In genomic region chr7:141646826-141647480, GRCh38 we compare ENCODE assay signal across 19 cellular contexts. TPM values are rescaled to one million over a fixed set of nuclear protein-coding genes. Genes with fewer than 3 reads are reported as not detected.
A peak's percentile ranks its signal among the peaks of the same experiment; 100 is the strongest.
DNase-seq lines count a peak whose midpoint lies in the region; ATAC-seq and TF ChIP-seq lines count a peak whose summit lies in the region.
"Had no signal": no experiment of that assay in that cellular context is flagged by ENCODE, and none has a peak within 500 bp of the region (broad histone marks: within the 10 kb centered on the region; RNA-seq: fewer than 3 reads in every experiment).

No MANE protein-coding gene starts in this region.

- H3K27ac ChIP-seq in CD8-positive, alpha-beta T cell (ENCODE audit: low read depth, low read length), result no peak overlapping the region
- H3K27ac ChIP-seq: left lung had no signal

- no peak for ATAC-seq in CD8-positive, alpha-beta T cell
- ATAC-seq in natural killer cell treated with Interleukin-12 subunit alpha and Interleukin-12 subunit beta and Interleukin-15 and Interleukin-18, amount 100 ng/mL, for 72 hours, result no peak
- ATAC-seq: HCT116, left lung had no signal

- H3K27ac Mint-ChIP-seq in CD8-positive, alpha-beta T cell, result peak overlapping the region; percentile 28
- peak overlapping the region; percentile 23 to 63 (median 59) for H3K27ac Mint-ChIP-seq in IgD-negative memory B cell
- H3K27ac Mint-ChIP-seq in brain, result peak overlapping the region in 3 of 5 experiments; percentile 14 to 88 (median 82)
- H3K27ac Mint-ChIP-seq in natural killer cell treated with Interleukin-12 subunit alpha and Interleukin-12 subunit beta and Interleukin-15 and Interleukin-18, amount 100 ng/mL, for 72 hours, result peak overlapping the region; percentile 9 to 65
- H3K27ac Mint-ChIP-seq: T-helper 2 cell treated with Interferon-gamma antibody and Interleukin-4, amounts not matched to agents 5 μg/mL and 100 μg/mL, for 36 hours had no signal

- DNase-seq in CD8-positive, alpha-beta T cell, result no peak
- no peak for DNase-seq in natural killer cell treated with Interleukin-12 subunit alpha and Interleukin-12 subunit beta and Interleukin-15 and Interleukin-18, amount 100 ng/mL, for 72 hours (ENCODE audit: low spot score)
- no peak for DNase-seq in G401 (ENCODE audit: low spot score)
- no peak for DNase-seq in GM20000 (ENCODE audit: low spot score)
- DNase-seq in DMS114 treated with DMSO at 0.1 percent for 48 hours (lab: John Stamatoyannopoulos, UW; ENCODE audit: unreplicated experiment), result no peak
- no peak for DNase-seq in RPMI8226
- DNase-seq: activated CD4-positive, CD25-positive, alpha-beta regulatory T cell treated with anti-CD3 and anti-CD28 coated beads, Interleukin-2, amount 50 U/mL, for 72 hours; COR-L47; effector CD8-positive, alpha-beta T cell; left lung; MG63; NCI-H187; retina; substantia nigra had no signal

- no peak for TF ChIP-seq CTCF in CD8-positive, alpha-beta T cell (IDR thresholded peaks at IDR 0.05)
- TF ChIP-seq CTCF in brain (conservative IDR thresholded peaks at IDR 0.05), result no peak
- no peak for TF ChIP-seq CTCF in GM20000 (IDR thresholded peaks at IDR 0.05; ENCODE audit: extremely low read depth, missing control alignments)

- CTCF ChIA-PET in CD8-positive, alpha-beta T cell (lab: Charles Lee), result interaction anchor here (0.7 to 1.4 kb wide), 3 partner anchors 8 to 20 kb away, joined by 3 to 5 read pairs (median 5); no protein-coding TSS in a partner anchor

- no peaks in the 10 kb centered on the region for H3K9me3 ChIP-seq in CD8-positive, alpha-beta T cell (ENCODE audit: low read length)
- H3K9me3 ChIP-seq: left lung, MG63 had no signal

- POLR2A ChIA-PET in CD8-positive, alpha-beta T cell (lab: Charles Lee), result interaction anchor here (1.2 to 1.5 kb wide), 2 partner anchors 96 to 143 kb away, joined by 3 read pairs; partner anchors contain the start of genes AGK and TAS2R5

- in situ Hi-C loops in G401 (cut with HindIII; ENCODE audit: low sequenced_read_pairs), result no loop called here

- no peaks in the 10 kb centered on the region for H3K4me1 Mint-ChIP-seq in CD8-positive, alpha-beta T cell (ENCODE audit: low read depth)
- H3K4me1 Mint-ChIP-seq in IgD-negative memory B cell (peaks cover 12 to 16% (median 15%) of the 10 kb centered on the region in 3 donors), brain (peaks cover 57% of the 10 kb centered on the region)
- H3K4me1 Mint-ChIP-seq in natural killer cell treated with Interleukin-12 subunit alpha and Interleukin-12 subunit beta and Interleukin-15 and Interleukin-18, amount 100 ng/mL, for 72 hours (ENCODE audit: low read depth in 2 of 2), result peaks cover 0 to 20% of the 10 kb centered on the region in 2 donors
- H3K4me1 Mint-ChIP-seq: central memory CD8-positive, alpha-beta T cell had no signal

- intact Hi-C loops in CD8-positive, alpha-beta T cell (cut with DNase I, micrococcal nuclease), result no loop called here

- H3K4me1 ChIP-seq in CD8-positive, alpha-beta T cell (ENCODE audit: insufficient read depth, low read length), result no peaks in the 10 kb centered on the region
- H3K4me1 ChIP-seq: left lung had no signal

- peaks cover 1% of the 10 kb centered on the region for H3K36me3 ChIP-seq in CD8-positive, alpha-beta T cell (ENCODE audit: insufficient read depth, low read length)

- H3K27me3 ChIP-seq in CD8-positive, alpha-beta T cell (ENCODE audit: insufficient read depth, low read length), result no peaks in the 10 kb centered on the region
- H3K27me3 ChIP-seq: left lung, MG63 had no signal

- no peak overlapping the region for H3K4me3 ChIP-seq in CD8-positive, alpha-beta T cell (ENCODE audit: low read depth, low read length)
- H3K4me3 ChIP-seq: left lung, MG63 had no signal

- H3K4me3 Mint-ChIP-seq in CD8-positive, alpha-beta T cell, result no peak overlapping the region
- H3K4me3 Mint-ChIP-seq in IgD-negative memory B cell, result no peak overlapping the region
- H3K4me3 Mint-ChIP-seq in brain, result no peak overlapping the region
- no peak overlapping the region for H3K4me3 Mint-ChIP-seq in natural killer cell treated with Interleukin-12 subunit alpha and Interleukin-12 subunit beta and Interleukin-15 and Interleukin-18, amount 100 ng/mL, for 72 hours
- H3K4me3 Mint-ChIP-seq: central memory CD8-positive, alpha-beta T cell; T-helper 2 cell treated with Interferon-gamma antibody and Interleukin-4, amounts not matched to agents 5 μg/mL and 100 μg/mL, for 36 hours had no signal

- H3K9me3 Mint-ChIP-seq in CD8-positive, alpha-beta T cell, result no peaks in the 10 kb centered on the region
- H3K9me3 Mint-ChIP-seq in IgD-negative memory B cell (no peaks in the 10 kb centered on the region), brain (no peaks in the 10 kb centered on the region)
- H3K9me3 Mint-ChIP-seq in natural killer cell treated with Interleukin-12 subunit alpha and Interleukin-12 subunit beta and Interleukin-15 and Interleukin-18, amount 100 ng/mL, for 72 hours, result no peaks in the 10 kb centered on the region
- H3K9me3 Mint-ChIP-seq: central memory CD8-positive, alpha-beta T cell; T-helper 2 cell treated with Interferon-gamma antibody and Interleukin-4, amounts not matched to agents 5 μg/mL and 100 μg/mL, for 36 hours had no signal

- H3K36me3 Mint-ChIP-seq in CD8-positive, alpha-beta T cell, result peaks cover 35% of the 10 kb centered on the region
- H3K36me3 Mint-ChIP-seq in IgD-negative memory B cell, result no peaks in the 10 kb centered on the region
- H3K36me3 Mint-ChIP-seq in brain, result peaks cover 4% of the 10 kb centered on the region
- peaks cover 7% of the 10 kb centered on the region for H3K36me3 Mint-ChIP-seq in natural killer cell treated with Interleukin-12 subunit alpha and Interleukin-12 subunit beta and Interleukin-15 and Interleukin-18, amount 100 ng/mL, for 72 hours

- H3K27me3 Mint-ChIP-seq in CD8-positive, alpha-beta T cell (ENCODE audit: low read depth), result no peaks in the 10 kb centered on the region
- no peaks in the 10 kb centered on the region for H3K27me3 Mint-ChIP-seq in IgD-negative memory B cell
- no peaks in the 10 kb centered on the region for H3K27me3 Mint-ChIP-seq in brain
- no peaks in the 10 kb centered on the region for H3K27me3 Mint-ChIP-seq in natural killer cell treated with Interleukin-12 subunit alpha and Interleukin-12 subunit beta and Interleukin-15 and Interleukin-18, amount 100 ng/mL, for 72 hours
- H3K27me3 Mint-ChIP-seq: central memory CD8-positive, alpha-beta T cell had no signal

RNA-seq across cellular contexts. Expression of gene DENND11, which starts 55.0 kb away (rescaled TPM):
- total RNA-seq in CD8-positive, alpha-beta T cell, result 10 to 100 TPM; 41.9 to 42.4 TPM
- polyA plus RNA-seq in IgD-negative memory B cell (8.9 TPM), brain (ENCODE audit: insufficient read depth, low read depth, low replicate concordance) (13.0 TPM)
- 10 to 100 TPM; 24.7 to 40.0 TPM for total RNA-seq in natural killer cell treated with Interleukin-12 subunit alpha and Interleukin-12 subunit beta and Interleukin-15 and Interleukin-18, amount 100 ng/mL, for 72 hours
- 1.7 and 3.3 TPM in 2 replicates for total RNA-seq in G401 (2014; rRNA removed; shearing (Covaris generic))

Comparison
In these comparisons a context has a peak if more than half of its experiments do, and no peak if none do; other contexts are left out.
1. H3K27ac Mint-ChIP-seq: peak in every context shown above with its lines; median percentile 82 in brain; 59 in IgD-negative memory B cell; 37 in natural killer cell treated with Interleukin-12 subunit alpha and Interleukin-12 subunit beta and Interleukin-15 and Interleukin-18, amount 100 ng/mL, for 72 hours; 28 in CD8-positive, alpha-beta T cell.